ENCODE assay signal across 19 cellular contexts in the genomic region with DNA sequence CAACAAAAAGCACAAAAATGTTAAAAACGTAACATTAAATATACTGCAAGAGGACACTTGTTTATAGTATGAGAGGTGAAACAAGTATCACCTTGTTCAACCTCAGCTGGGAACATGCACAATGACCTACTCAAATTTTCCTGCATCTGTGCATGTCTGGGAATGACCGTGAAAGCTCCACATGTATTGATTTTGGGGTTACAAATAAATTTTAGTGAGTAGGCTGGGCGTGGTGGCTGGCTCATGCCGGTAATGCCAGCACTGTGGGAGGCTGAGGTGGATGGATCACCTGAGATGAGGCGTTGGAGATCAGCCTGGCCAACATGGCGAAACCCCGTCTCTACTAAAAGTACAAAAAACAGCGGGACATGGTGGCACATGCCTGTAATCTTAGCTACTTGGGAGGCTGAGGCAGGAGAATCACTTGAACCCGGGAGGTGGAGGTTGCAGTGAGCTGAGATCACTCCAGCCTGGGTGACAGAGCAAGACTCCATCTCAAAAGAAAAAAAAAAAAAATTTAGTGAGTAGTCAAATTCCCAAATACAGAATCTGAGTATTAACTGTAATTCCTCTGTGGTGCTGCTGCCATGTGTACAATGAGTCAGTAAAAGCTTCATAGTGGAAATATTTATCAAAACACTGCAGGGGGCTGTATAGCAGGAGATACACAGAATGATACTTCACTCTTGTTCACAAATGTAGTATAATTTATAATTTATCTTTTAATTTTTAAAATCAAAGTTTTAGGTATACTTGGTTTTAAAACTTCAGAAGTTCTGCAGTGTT. TPM values are rescaled to one million over a fixed set of nuclear protein-coding genes. Genes with fewer than 3 reads are reported as not detected.
DNase-seq lines count a peak whose midpoint lies in the region; ATAC-seq and TF ChIP-seq lines count a peak whose summit lies in the region.
"Had no signal": no experiment of that assay in that cellular context is flagged by ENCODE, and none has a peak within 500 bp of the region (broad histone marks: within the 10 kb centered on the region; RNA-seq: fewer than 3 reads in every experiment).

No MANE protein-coding gene starts in this region.

- CTCF ChIA-PET in A673 (lab: Charles Lee): no interaction called here

- no peaks in the 10 kb centered on the region for H3K9me3 ChIP-seq in adipocyte (ENCODE audit: control insufficient read depth, low read length)
- no peaks in the 10 kb centered on the region for H3K9me3 ChIP-seq in A673 (ENCODE audit: low read depth, low read length, poor library complexity, severe bottlenecking)
- H3K9me3 ChIP-seq in vagina: no peaks in the 10 kb centered on the region
- H3K9me3 ChIP-seq: mucosa of descending colon had no signal

- BruUV-seq in A673 (replicated peaks; lab: Mats Ljungman, UMichigan): no TSS peak

- H3K9ac ChIP-seq in adipocyte (ENCODE audit: low read length): no peak overlapping the region

- no peaks in the 10 kb centered on the region for H3K27me3 ChIP-seq in adipocyte (replicated peaks; ENCODE audit: control insufficient read depth, insufficient read depth, low read length)
- H3K27me3 ChIP-seq in A673 (replicated peaks; ENCODE audit: insufficient read depth, low read depth, low read length, poor library complexity): no peaks in the 10 kb centered on the region
- H3K27me3 ChIP-seq in vagina: no peaks in the 10 kb centered on the region

- intact Hi-C loops in A673 (cut with micrococcal nuclease; ENCODE audit: unreplicated experiment): no loop called here
- intact Hi-C loops in vagina (cut with DNase I): no loop called here

- TF ChIP-seq CTCF in A673 (conservative IDR thresholded peaks at IDR 0.05; ENCODE audit: low read depth, low read length) (no peak), vagina (IDR thresholded peaks at IDR 0.05) (no peak)

- POLR2A ChIA-PET in A673 (lab: Charles Lee; ENCODE audit: low non-redundant PET): no interaction called here

- no peaks in the 10 kb centered on the region for H3K4me1 ChIP-seq in adipocyte (ENCODE audit: control insufficient read depth, insufficient read depth, low read length)
- no peaks in the 10 kb centered on the region for H3K4me1 ChIP-seq in A673 (ENCODE audit: insufficient read depth, low read length, poor library complexity, severe bottlenecking)
- no peaks in the 10 kb centered on the region for H3K4me1 ChIP-seq in vagina

- no peak overlapping the region for H3K4me3 ChIP-seq in adipocyte (ENCODE audit: low read length)
- no peak overlapping the region for H3K4me3 ChIP-seq in A673 (ENCODE audit: low read depth, low read length, poor library complexity, severe bottlenecking)
- no peak overlapping the region for H3K4me3 ChIP-seq in vagina
- H3K4me3 ChIP-seq: mucosa of descending colon had no signal

- H3K36me3 ChIP-seq in adipocyte (ENCODE audit: control insufficient read depth, insufficient read depth, low read length, severe bottlenecking): no peaks in the 10 kb centered on the region
- H3K36me3 ChIP-seq in A673 (ENCODE audit: insufficient read depth, low read length, poor library complexity, severe bottlenecking): no peaks in the 10 kb centered on the region
- no peaks in the 10 kb centered on the region for H3K36me3 ChIP-seq in vagina

- H3K27ac ChIP-seq in A673 (ENCODE audit: low read depth, low read length, poor library complexity, severe bottlenecking) (no peak overlapping the region), vagina (no peak overlapping the region)

- peak; percentile 36 for DNase-seq in AG08396 (ENCODE audit: low spot score)
- peak; percentile 38 for DNase-seq in H4 (ENCODE audit: low spot score)
- peak; percentile 57 for DNase-seq in adipocyte (ENCODE audit: low read depth)
- DNase-seq in fibroblast of the conjunctiva (ENCODE audit: low read depth): peak; percentile 9
- DNase-seq in activated CD4-positive, CD25-positive, alpha-beta regulatory T cell treated with anti-CD3 and anti-CD28 coated beads, Interleukin-2, amount 50 U/mL, for 72 hours: no peak
- DNase-seq in A673 (ENCODE audit: low spot score): no peak
- no peak for DNase-seq in vagina (ENCODE audit: extremely low spot score in 2 of 2)
- DNase-seq: ACHN; activated CD4-positive, alpha-beta memory T cell treated with anti-CD3 and anti-CD28 coated beads, Interleukin-2, amount 10 ng/mL, durations not matched to agents 7 days and 5 days; activated gamma-delta T cell; caudate nucleus; CD4-positive, alpha-beta memory T cell; foreskin melanocyte; H7; immature natural killer cell; mucosa of descending colon; NCI-H2171 treated with DMSO at 0.1 percent for 48 hours; NCI-H748 treated with DMSO at 0.1 percent for 48 hours had no signal

- no peak for ATAC-seq in GM21526 (IDR thresholded peaks at IDR 0.05; ENCODE audit: low FRiP score, unreplicated experiment)
- ATAC-seq: mucosa of descending colon had no signal

- TF ChIP-seq POLR2A in vagina (IDR thresholded peaks at IDR 0.05): no peak

RNA-seq across cellular contexts. Expression of a gene that starts 41.1 kb away (rescaled TPM):
- 2.1 and 5.0 TPM in 2 replicates for total RNA-seq in H4 (2014; rRNA removed; shearing (Covaris generic))
- total RNA-seq in A673 (2021) (1.5 and 2.5 TPM in 2 replicates), vagina (2.2 TPM)
- total RNA-seq: activated CD4-positive, alpha-beta memory T cell treated with anti-CD3 and anti-CD28 coated beads, Interleukin-2, amount 10 ng/mL, durations not matched to agents 7 days and 5 days had no signal

RNA-seq across cellular contexts. Expression of a gene that starts 41.5 kb away (rescaled TPM):
- 45.0 and 90.1 TPM in 2 replicates for total RNA-seq in H4 (2014; rRNA removed; shearing (Covaris generic))
- total RNA-seq in A673 (2021) (43.8 and 49.0 TPM in 2 replicates), vagina (32.4 TPM)

Comparison
In these comparisons a context has a peak if more than half of its experiments do, and no peak if none do; other contexts are left out.
1. DNase-seq: peak in AG08396 (single experiment), H4 (single experiment), adipocyte (single experiment) and fibroblast of the conjunctiva (single experiment); none in activated CD4-positive, CD25-positive, alpha-beta regulatory T cell treated with anti-CD3 and anti-CD28 coated beads, Interleukin-2, amount 50 U/mL, for 72 hours (single experiment), A673 (single experiment) and vagina (0 of 2).